In genomic region chr9:806285-807156, GRCh38 we compare ENCODE assay signal across 8 cellular contexts. TPM values are rescaled to one million over a fixed set of nuclear protein-coding genes. Genes with fewer than 3 reads are reported as not detected.
DNase-seq lines count a peak whose midpoint lies in the region; ATAC-seq and TF ChIP-seq lines count a peak whose summit lies in the region.

No MANE protein-coding gene starts in this region.

- 60% methylated on average over 8 of the region's 8 CpGs for WGBS in smooth muscle cell (ENCODE audit: low lambda C conversion rate)

- no peaks in the 10 kb centered on the region; the same call in 1 of the 2 replicates for H3K4me1 Mint-ChIP-seq in WTC11
- H3K4me1 Mint-ChIP-seq in activated T-cell treated with anti-CD3 and anti-CD28 coated beads, Interleukin-2, amount 50 U/mL, for 24 hours (ENCODE audit: low read depth), result no peaks in the 10 kb centered on the region

- no peaks in the 10 kb centered on the region for H3K79me2 ChIP-seq in smooth muscle cell (ENCODE audit: low read depth)

- H3K27ac ChIP-seq in smooth muscle cell (ENCODE audit: low read depth), result no peak overlapping the region

- no peaks in the 10 kb centered on the region for H3K4me1 ChIP-seq in smooth muscle cell (ENCODE audit: low read depth)

- H3K27ac Mint-ChIP-seq in WTC11, result no peak overlapping the region
- H3K27ac Mint-ChIP-seq in activated T-cell treated with anti-CD3 and anti-CD28 coated beads, Interleukin-2, amount 50 U/mL, for 24 hours, result no peak overlapping the region

- no peak overlapping the region for H3K4me3 ChIP-seq in LNCaP clone FGC (ENCODE audit: low read depth, low read length)
- no peak overlapping the region for H3K4me3 ChIP-seq in smooth muscle cell

- no peak overlapping the region for H3K4me3 Mint-ChIP-seq in WTC11
- H3K4me3 Mint-ChIP-seq in activated T-cell treated with anti-CD3 and anti-CD28 coated beads, Interleukin-2, amount 50 U/mL, for 24 hours, result no peak overlapping the region

- DNase-seq in SIG-M5 treated with dmso at 0.1 percent for 504 hours (lab: John Stamatoyannopoulos, UW; ENCODE audit: unreplicated experiment) (peak; percentile 55), SIG-M5 (lab: John Stamatoyannopoulos, UW) (no peak), LNCaP clone FGC (ENCODE audit: low read depth) (no peak), WTC11 (ENCODE audit: low spot score) (no peak), left ventricle myocardium superior (no peak), smooth muscle cell (lab: John Stamatoyannopoulos, UW; ENCODE audit: unreplicated experiment) (no peak), NCI-H774 (lab: John Stamatoyannopoulos, UW) (no peak)
- DNase-seq in activated T-cell treated with anti-CD3 and anti-CD28 coated beads, Interleukin-2, amount 50 U/mL, for 24 hours, result no peak

- intact Hi-C loops in left ventricle myocardium superior (cut with micrococcal nuclease), result loop anchor here (10.0 kb wide), 1 partner anchor 422 kb away; no protein-coding TSS in a partner anchor

- CTCF ChIA-PET in WTC11 (lab: Charles Lee), result interaction anchor here (0.5 to 1.1 kb wide), 6 partner anchors 43 to 459 kb away, joined by 3 to 5 read pairs (median 3); no protein-coding TSS in a partner anchor

- no peaks in the 10 kb centered on the region for H3K27me3 ChIP-seq in smooth muscle cell (ENCODE audit: low read depth)

- H3K36me3 Mint-ChIP-seq in WTC11, result no peaks in the 10 kb centered on the region
- H3K36me3 Mint-ChIP-seq in activated T-cell treated with anti-CD3 and anti-CD28 coated beads, Interleukin-2, amount 50 U/mL, for 24 hours (ENCODE audit: low read depth), result no peaks in the 10 kb centered on the region

- ATAC-seq in WTC11 (peak; percentile 73), left ventricle myocardium superior (peak; percentile 28)

- no peaks in the 10 kb centered on the region for H3K9me3 Mint-ChIP-seq in WTC11
- no peaks in the 10 kb centered on the region for H3K9me3 Mint-ChIP-seq in activated T-cell treated with anti-CD3 and anti-CD28 coated beads, Interleukin-2, amount 50 U/mL, for 24 hours

- no peak overlapping the region for H3K9ac ChIP-seq in smooth muscle cell (ENCODE audit: low read depth)

- POLR2A ChIA-PET in WTC11 (lab: Charles Lee), result no interaction called here

- H2AFZ ChIP-seq in smooth muscle cell (ENCODE audit: low read depth), result no peak overlapping the region

- H3K27me3 Mint-ChIP-seq in WTC11 (ENCODE audit: low read depth), result no peaks in the 10 kb centered on the region
- peaks cover 18% of the 10 kb centered on the region for H3K27me3 Mint-ChIP-seq in activated T-cell treated with anti-CD3 and anti-CD28 coated beads, Interleukin-2, amount 50 U/mL, for 24 hours

- no peaks in the 10 kb centered on the region for H4K20me1 ChIP-seq in smooth muscle cell (ENCODE audit: low read depth)

- no peaks in the 10 kb centered on the region for H3K9me3 ChIP-seq in smooth muscle cell (replicated peaks; ENCODE audit: low read depth)

- H3K36me3 ChIP-seq in smooth muscle cell (ENCODE audit: low read depth), result no peaks in the 10 kb centered on the region

- H3F3A ChIP-seq in smooth muscle cell (ENCODE audit: low read depth), result no peaks in the 10 kb centered on the region

- H3K4me2 ChIP-seq in smooth muscle cell, result no peak overlapping the region

- peak; percentile 66 for TF ChIP-seq CTCF in LNCaP clone FGC (IDR thresholded peaks at IDR 0.05; ENCODE audit: control insufficient read depth, extremely low read depth, insufficient read depth)
- TF ChIP-seq CTCF in WTC11 (IDR thresholded peaks at IDR 0.05), result peak; percentile 50
- TF ChIP-seq CTCF in smooth muscle cell (IDR thresholded peaks at IDR 0.05; ENCODE audit: borderline replicate concordance, insufficient read depth, poor library complexity, severe bottlenecking), result peak; percentile 67

TF ChIP-seq in WTC11, 78 proteins besides CTCF, POLR2A, EP300 and RAD21 (continues in another document):
- TF ChIP-seq GABPB1 (CRISPR knock-in tag; IDR thresholded peaks at IDR 0.05), result no peak
- TF ChIP-seq MLX (CRISPR knock-in tag; IDR thresholded peaks at IDR 0.05), result no peak
- TF ChIP-seq ERG (CRISPR knock-in tag; IDR thresholded peaks at IDR 0.05), result no peak
- no peak for TF ChIP-seq ZNF396 (CRISPR knock-in tag; IDR thresholded peaks at IDR 0.05; ENCODE audit: borderline replicate concordance)
- TF ChIP-seq NFATC4 (CRISPR knock-in tag; IDR thresholded peaks at IDR 0.05), result no peak
- TF ChIP-seq USF2 (CRISPR knock-in tag; IDR thresholded peaks at IDR 0.05), result no peak
- TF ChIP-seq NFYB (CRISPR knock-in tag; conservative IDR thresholded peaks at IDR 0.05; ENCODE audit: low read depth), result no peak
- TF ChIP-seq STAT6 (CRISPR knock-in tag; conservative IDR thresholded peaks at IDR 0.05; ENCODE audit: low read depth), result no peak
- TF ChIP-seq AFF4 (CRISPR knock-in tag; IDR thresholded peaks at IDR 0.05; ENCODE audit: borderline replicate concordance), result no peak

RNA-seq across cellular contexts. Expression of gene DMRT1, which starts 35.0 kb away (rescaled TPM):
- total RNA-seq in WTC11 (2021), result not detected in 3 replicates
- total RNA-seq in left ventricle myocardium superior, result not detected
- total RNA-seq in smooth muscle cell, result 0.58 TPM in 1 of 2 replicates, not detected in the other
- polyA plus RNA-seq in smooth muscle cell, result not detected in 2 replicates
